ENCODE assay signal across 11 cellular contexts in genomic region chr17:40980594-40980993, GRCh38. TPM values are rescaled to one million over a fixed set of nuclear protein-coding genes. Genes with fewer than 3 reads are reported as not detected.
DNase-seq lines count a peak whose midpoint lies in the region; ATAC-seq and TF ChIP-seq lines count a peak whose summit lies in the region.
"Had no signal": no experiment of that assay in that cellular context is flagged by ENCODE, and none has a peak within 500 bp of the region (broad histone marks: within the 10 kb centered on the region; RNA-seq: fewer than 3 reads in every experiment).

No MANE protein-coding gene starts in this region.

- no peak overlapping the region for H3K4me3 ChIP-seq in fibroblast of the aortic adventitia (ENCODE audit: low read depth, low read length)
- no peak overlapping the region for H3K4me3 ChIP-seq in skeletal muscle cell (ENCODE audit: low read depth, low read length)

- ATAC-seq in GM21423 (IDR thresholded peaks at IDR 0.05; ENCODE audit: unreplicated experiment) = no peak
- ATAC-seq: stimulated activated naive B cell treated with anti-CD40 and anti-IgM and Interleukin-4, amounts not matched to agents 10 μg/mL and 1 μg/mL and 100 μg/mL, for 72 hours had no signal

- peak; percentile 22 for DNase-seq in NCI-H146 (lab: John Stamatoyannopoulos, UW)
- DNase-seq in NCI-H146 treated with DMSO at 0.1 percent for 48 hours (lab: John Stamatoyannopoulos, UW; ENCODE audit: unreplicated experiment) = no peak
- peak; percentile 39 for DNase-seq in fibroblast of the aortic adventitia (ENCODE audit: low read depth)
- peak; percentile 28 for DNase-seq in skeletal muscle cell (ENCODE audit: low read depth)
- no peak for DNase-seq in middle frontal gyrus (ENCODE audit: extremely low spot score, low spot score)
- DNase-seq: activated CD4-positive, alpha-beta T cell treated with anti-CD3 and anti-CD28 coated beads, Interleukin-2, amount 50 U/mL, for 4 hours; activated naive CD8-positive, alpha-beta T cell treated with anti-CD3 and anti-CD28 coated beads, Interleukin-2, amount 10 ng/mL, durations not matched to agents 7 days and 5 days; small intestine; stimulated activated naive B cell treated with anti-CD40 and anti-IgM and Interleukin-4, amounts not matched to agents 10 μg/mL and 1 μg/mL and 100 μg/mL, for 72 hours had no signal

- no peak for TF ChIP-seq CTCF in fibroblast of the aortic adventitia (IDR thresholded peaks at IDR 0.05; ENCODE audit: insufficient read depth, low read length)

RNA-seq across cellular contexts. Expression of gene KRT40, which starts 3.5 kb away (rescaled TPM):
- not detected in 2 replicates for total RNA-seq in fibroblast of the aortic adventitia (ENCODE audit: low replicate concordance)
- total RNA-seq: A172; activated naive CD8-positive, alpha-beta T cell treated with anti-CD3 and anti-CD28 coated beads, Interleukin-2, amount 10 ng/mL, durations not matched to agents 7 days and 5 days had no signal

RNA-seq across cellular contexts. Expression of gene KRTAP3-3, which starts 13.4 kb away (rescaled TPM):
- not detected in 2 replicates for total RNA-seq in fibroblast of the aortic adventitia (ENCODE audit: low replicate concordance)
- total RNA-seq: A172; activated naive CD8-positive, alpha-beta T cell treated with anti-CD3 and anti-CD28 coated beads, Interleukin-2, amount 10 ng/mL, durations not matched to agents 7 days and 5 days had no signal

RNA-seq across cellular contexts. Expression of gene KRT39, which starts 13.8 kb away (rescaled TPM):
- total RNA-seq in fibroblast of the aortic adventitia (ENCODE audit: low replicate concordance) = not detected in 2 replicates
- total RNA-seq: A172; activated naive CD8-positive, alpha-beta T cell treated with anti-CD3 and anti-CD28 coated beads, Interleukin-2, amount 10 ng/mL, durations not matched to agents 7 days and 5 days had no signal

RNA-seq across cellular contexts. Expression of gene KRTAP3-2, which starts 19.1 kb away (rescaled TPM):
- total RNA-seq in fibroblast of the aortic adventitia (ENCODE audit: low replicate concordance) = not detected in 2 replicates
- total RNA-seq: A172; activated naive CD8-positive, alpha-beta T cell treated with anti-CD3 and anti-CD28 coated beads, Interleukin-2, amount 10 ng/mL, durations not matched to agents 7 days and 5 days had no signal

RNA-seq across cellular contexts. Expression of gene KRTAP3-1, which starts 28.3 kb away (rescaled TPM):
- total RNA-seq in fibroblast of the aortic adventitia (ENCODE audit: low replicate concordance) = not detected in 2 replicates
- total RNA-seq: A172; activated naive CD8-positive, alpha-beta T cell treated with anti-CD3 and anti-CD28 coated beads, Interleukin-2, amount 10 ng/mL, durations not matched to agents 7 days and 5 days had no signal

Comparison
In these comparisons a context has a peak if more than half of its experiments do, and no peak if none do; other contexts are left out.
1. DNase-seq: peak in NCI-H146 (single experiment), fibroblast of the aortic adventitia (single experiment) and skeletal muscle cell (single experiment); none in NCI-H146 treated with DMSO at 0.1 percent for 48 hours (single experiment) and middle frontal gyrus (single experiment).